34 cellular contexts compared by ENCODE assay signal in genomic region chr21:21203822-21204339, GRCh38.
DNase-seq lines count a peak whose midpoint lies in the region; ATAC-seq, FAIRE-seq and TF ChIP-seq lines count a peak whose summit lies in the region.
"Had no signal": no experiment of that assay in that cellular context is flagged by ENCODE, and none has a peak within 500 bp of the region (broad histone marks: within the 10 kb centered on the region; RNA-seq: fewer than 3 reads in every experiment).

No MANE protein-coding gene starts in this region.

- 88% methylated on average over 1 of the region's 1 CpG for WGBS in K562 (ENCODE audit: insufficient coverage, low coverage, missing lambda C conversion rate)

- H3K9me3 Mint-ChIP-seq in natural killer cell = no peaks in the 10 kb centered on the region
- H3K9me3 Mint-ChIP-seq in natural killer cell treated with Interleukin-12 subunit alpha and Interleukin-12 subunit beta and Interleukin-15 and Interleukin-18, amount 100 ng/mL, for 72 hours = no peaks in the 10 kb centered on the region
- H3K9me3 Mint-ChIP-seq: CD14-positive monocyte; CD4-positive, alpha-beta memory T cell; CD4-positive, alpha-beta T cell; CD8-positive, alpha-beta T cell had no signal

- ATAC-seq in natural killer cell = no peak
- no peak for ATAC-seq in natural killer cell treated with Interleukin-12 subunit alpha and Interleukin-12 subunit beta and Interleukin-15 and Interleukin-18, amount 100 ng/mL, for 72 hours
- ATAC-seq in K562 = no peak
- ATAC-seq in GM21717 (IDR thresholded peaks at IDR 0.05; ENCODE audit: unreplicated experiment) = no peak
- ATAC-seq: A549; CD8-positive, alpha-beta T cell had no signal

- no peaks in the 10 kb centered on the region for H3K9me1 ChIP-seq in K562 (ENCODE audit: control insufficient read depth, insufficient read depth, low read length)

- no peak overlapping the region for H2AFZ ChIP-seq in K562 (ENCODE audit: low read depth, low read length)

- H3K27me3 ChIP-seq in K562 (ENCODE audit: control insufficient read depth in 2 of 2, insufficient read depth in 2 of 2, low read length in 2 of 2) (no peaks in the 10 kb centered on the region), right atrium auricular region (no peaks in the 10 kb centered on the region)
- H3K27me3 ChIP-seq: BE2C; BLaER1; BLaER1 treated with 17β-estradiol and CSF1 and Interleukin-3, amounts not matched to agents 10 nM and 100 nM had no signal

- POLR2A ChIA-PET in HEK293 (lab: Yijun Ruan, JAX) (no interaction called here), K562 (lab: Yijun Ruan, JAX) (no interaction called here)

- no peaks in the 10 kb centered on the region for H3K4me1 ChIP-seq in HEK293 (ENCODE audit: control insufficient read depth, insufficient read depth, low read length)
- H3K4me1 ChIP-seq in K562 (replicated peaks in 1 of 2; ENCODE audit: control insufficient read depth in 2 of 2, insufficient read depth in 2 of 2, low read length in 2 of 2) = peaks cover 6 to 22% of the 10 kb centered on the region in 2 experiments; a peak in 4 of 5 replicates
- H3K4me1 ChIP-seq in right atrium auricular region = no peaks in the 10 kb centered on the region
- H3K4me1 ChIP-seq: A549, BLaER1, Caco-2 had no signal

- H3K4me2 ChIP-seq in K562 (ENCODE audit: insufficient read depth, low read length) = no peak overlapping the region
- H3K4me2 ChIP-seq: A549; BLaER1; BLaER1 treated with 17β-estradiol and CSF1 and Interleukin-3, amounts not matched to agents 10 nM and 100 nM had no signal

- no peak for FAIRE-seq in K562 (lab: Jason Lieb, UNC)
- FAIRE-seq: A549, D721Med had no signal

- no peaks in the 10 kb centered on the region for H3K36me3 ChIP-seq in HEK293 (ENCODE audit: control insufficient read depth in 2 of 2, insufficient read depth in 1 of 2, low read length in 2 of 2)
- H3K36me3 ChIP-seq in K562 (ENCODE audit: control insufficient read depth, insufficient read depth, low read length) = peaks cover 21% of the 10 kb centered on the region; the same call in 1 of the 3 replicates
- H3K36me3 ChIP-seq in right atrium auricular region = no peaks in the 10 kb centered on the region
- H3K36me3 ChIP-seq: BE2C; BLaER1; BLaER1 treated with 17β-estradiol and CSF1 and Interleukin-3, amounts not matched to agents 10 nM and 100 nM had no signal

- TF ChIP-seq RAD21 in K562 (CRISPR knock-in tag; conservative IDR thresholded peaks at IDR 0.05 in 1 of 2, IDR thresholded peaks at IDR 0.05 in 1 of 2) = no peak

- no peak for TF ChIP-seq CTCF in natural killer cell (IDR thresholded peaks at IDR 0.05)
- TF ChIP-seq CTCF in HEK293 (tag by site-specific recombination; IDR thresholded peaks at IDR 0.05) = no peak
- TF ChIP-seq CTCF in K562 (IDR thresholded peaks at IDR 0.05 in 2 of 3, conservative IDR thresholded peaks at IDR 0.05 in 1 of 3; ENCODE audit: insufficient read depth in 2 of 3, low read depth in 1 of 3, low read length in 3 of 3) = no peak
- no peak for TF ChIP-seq CTCF in right atrium auricular region (IDR thresholded peaks at IDR 0.05)

- TF ChIP-seq EP300 in K562 (IDR thresholded peaks at IDR 0.05; ENCODE audit: low read length) = no peak

- H3K27ac ChIP-seq in HEK293 (ENCODE audit: extremely low read depth, low read depth, low read length) = no peak overlapping the region
- no peak overlapping the region for H3K27ac ChIP-seq in K562 (ENCODE audit: extremely low read depth, low read depth, low read length)
- no peak overlapping the region for H3K27ac ChIP-seq in right atrium auricular region
- H3K27ac ChIP-seq: 22Rv1; A549; BLaER1; BLaER1 treated with 17β-estradiol and CSF1 and Interleukin-3, amounts not matched to agents 10 nM and 100 nM; C4-2B had no signal

- H3K9me3 ChIP-seq in HEK293 (ENCODE audit: control insufficient read depth, insufficient read depth, low read depth, low read length) = no peaks in the 10 kb centered on the region
- 0 out of 2 replicates have a peak, but pooled peaks cover 4% of the 10 kb centered on the region for H3K9me3 ChIP-seq in K562 (replicated peaks; ENCODE audit: control insufficient read depth, insufficient read depth, low read depth, low read length)
- no peaks in the 10 kb centered on the region for H3K9me3 ChIP-seq in right atrium auricular region
- H3K9me3 ChIP-seq: A549; BE2C; BLaER1; BLaER1 treated with 17β-estradiol and CSF1 and Interleukin-3, amounts not matched to agents 10 nM and 100 nM; Caco-2 had no signal

- BruUV-seq in K562 (replicated peaks; lab: Mats Ljungman, UMichigan) = no TSS peak

- H3K36me3 Mint-ChIP-seq in natural killer cell = no peaks in the 10 kb centered on the region
- no peaks in the 10 kb centered on the region for H3K36me3 Mint-ChIP-seq in natural killer cell treated with Interleukin-12 subunit alpha and Interleukin-12 subunit beta and Interleukin-15 and Interleukin-18, amount 100 ng/mL, for 72 hours
- H3K36me3 Mint-ChIP-seq: CD14-positive monocyte; CD4-positive, alpha-beta memory T cell; CD4-positive, CD25-positive, alpha-beta regulatory T cell; CD8-positive, alpha-beta memory T cell; CD8-positive, alpha-beta T cell had no signal

- no peaks in the 10 kb centered on the region for H3K27me3 Mint-ChIP-seq in natural killer cell (ENCODE audit: low read depth in 2 of 2)
- peaks cover 0 to 3% of the 10 kb centered on the region in 2 donors for H3K27me3 Mint-ChIP-seq in natural killer cell treated with Interleukin-12 subunit alpha and Interleukin-12 subunit beta and Interleukin-15 and Interleukin-18, amount 100 ng/mL, for 72 hours
- H3K27me3 Mint-ChIP-seq: B cell; CD4-positive, alpha-beta memory T cell; CD4-positive, alpha-beta T cell; CD4-positive, CD25-positive, alpha-beta regulatory T cell; CD8-positive, alpha-beta memory T cell had no signal

- in situ Hi-C loops in K562 (cut with MboI) = no loop called here

- H3K79me2 ChIP-seq in K562 (ENCODE audit: control insufficient read depth, insufficient read depth, low read length) = peaks cover 98% of the 10 kb centered on the region

- no peak overlapping the region for H3K9ac ChIP-seq in K562 (ENCODE audit: insufficient read depth in 1 of 2, low read depth in 2 of 2, low read length in 2 of 2)
- H3K9ac ChIP-seq: BLaER1; BLaER1 treated with 17β-estradiol and CSF1 and Interleukin-3, amounts not matched to agents 10 nM and 100 nM had no signal

- peak overlapping the region; percentile 22 for H3K4me3 Mint-ChIP-seq in natural killer cell
- no peak overlapping the region for H3K4me3 Mint-ChIP-seq in natural killer cell treated with Interleukin-12 subunit alpha and Interleukin-12 subunit beta and Interleukin-15 and Interleukin-18, amount 100 ng/mL, for 72 hours
- H3K4me3 Mint-ChIP-seq: B cell; CD14-positive monocyte; CD4-positive, alpha-beta memory T cell; CD4-positive, alpha-beta T cell; CD4-positive, CD25-positive, alpha-beta regulatory T cell; CD8-positive, alpha-beta memory T cell; CD8-positive, alpha-beta T cell had no signal

- CTCF ChIA-PET in HEK293 (lab: Yijun Ruan, JAX) (interaction anchor here (0.6 kb wide), 2 partner anchors 77 to 142 kb away, joined by 4 read pairs; no protein-coding TSS in a partner anchor), K562 (lab: Yijun Ruan, JAX; ENCODE audit: low intra/inter-chr PET ratio) (no interaction called here)

- DNase-seq in natural killer cell (no peak), K562 (ENCODE audit: extremely low read depth in 1 of 4, low spot score in 3 of 4) (no peak), right atrium auricular region (ENCODE audit: low spot score) (no peak)
- no peak for DNase-seq in natural killer cell treated with Interleukin-12 subunit alpha and Interleukin-12 subunit beta and Interleukin-15 and Interleukin-18, amount 100 ng/mL, for 72 hours (ENCODE audit: low spot score)
- DNase-seq: 8988T; ACHN; AML-193; BE2C; C1 segment of cervical spinal cord; Caco-2; Calu3; CD4-positive, alpha-beta memory T cell; CD4-positive, alpha-beta T cell; CD4-positive, CD25-positive, alpha-beta regulatory T cell; CD8-positive, alpha-beta memory T cell; CD8-positive, alpha-beta T cell; COR-L47; DMS 273 treated with DMSO at 0.1 percent for 48 hours; DMS153; DMS53; DMS79; DMS79 treated with DMSO at 0.1 percent for 48 hours; DND-41; EL had no signal

- no peak overlapping the region for H3K4me3 ChIP-seq in HEK293 (ENCODE audit: low read depth, low read length)
- H3K4me3 ChIP-seq in K562 = no peak overlapping the region
- H3K4me3 ChIP-seq in right atrium auricular region = no peak overlapping the region
- H3K4me3 ChIP-seq: A549; BLaER1; BLaER1 treated with 17β-estradiol and CSF1 and Interleukin-3, amounts not matched to agents 10 nM and 100 nM had no signal

- intact Hi-C loops in natural killer cell (cut with micrococcal nuclease) (no loop called here), K562 (cut with micrococcal nuclease) (loop anchor here (5.0 kb wide), 1 partner anchor 42 kb away; no protein-coding TSS in a partner anchor)

- no peaks in the 10 kb centered on the region for H4K20me1 ChIP-seq in K562 (replicated peaks; ENCODE audit: control insufficient read depth, insufficient read depth, low read length)
- H4K20me1 ChIP-seq: BLaER1; BLaER1 treated with 17β-estradiol and CSF1 and Interleukin-3, amounts not matched to agents 10 nM and 100 nM had no signal

- TF ChIP-seq POLR2A in K562 (conservative IDR thresholded peaks at IDR 0.05) = no peak

- H3K4me1 Mint-ChIP-seq in natural killer cell = peaks cover 22 to 29% of the 10 kb centered on the region in 2 donors
- H3K4me1 Mint-ChIP-seq in natural killer cell treated with Interleukin-12 subunit alpha and Interleukin-12 subunit beta and Interleukin-15 and Interleukin-18, amount 100 ng/mL, for 72 hours (ENCODE audit: low read depth in 2 of 2) = peaks cover 17% of the 10 kb centered on the region in 2 donors
- H3K4me1 Mint-ChIP-seq: CD14-positive monocyte; CD4-positive, CD25-positive, alpha-beta regulatory T cell had no signal

- no peak overlapping the region for H3K27ac Mint-ChIP-seq in natural killer cell
- H3K27ac Mint-ChIP-seq in natural killer cell treated with Interleukin-12 subunit alpha and Interleukin-12 subunit beta and Interleukin-15 and Interleukin-18, amount 100 ng/mL, for 72 hours = no peak overlapping the region
- H3K27ac Mint-ChIP-seq: B cell; CD14-positive monocyte; CD4-positive, alpha-beta memory T cell; CD4-positive, alpha-beta T cell; CD4-positive, CD25-positive, alpha-beta regulatory T cell; CD8-positive, alpha-beta memory T cell; CD8-positive, alpha-beta T cell had no signal

TF ChIP-seq in HEK293, 187 proteins besides CTCF, POLR2A, EP300 and RAD21 (continues in another document):
- TF ChIP-seq KLF1 (tag by site-specific recombination; IDR thresholded peaks at IDR 0.05) (no peak), ZNF768 (tag by site-specific recombination; IDR thresholded peaks at IDR 0.05) (no peak), ZNF76 (tag by site-specific recombination; IDR thresholded peaks at IDR 0.05; ENCODE audit: borderline replicate concordance, low read depth) (no peak), ZNF146 (tag by site-specific recombination; IDR thresholded peaks at IDR 0.05) (no peak), KLF8 (tag by site-specific recombination; IDR thresholded peaks at IDR 0.05) (no peak)

TF ChIP-seq in K562, 482 proteins besides CTCF, POLR2A, EP300 and RAD21 (continues in another document):
- peak; percentile 54 for TF ChIP-seq C11orf30 (IDR thresholded peaks at IDR 0.05; ENCODE audit: low read depth)
- TF ChIP-seq LARP7 (IDR thresholded peaks at IDR 0.05) = no peak
- peak in 1 of 2 experiments; percentile 65; a peak in 2 of 3 replicates for TF ChIP-seq CBX3 (IDR thresholded peaks at IDR 0.05; ENCODE audit: borderline replicate concordance in 1 of 2, low read length in 2 of 2)
